ENCODE assay signal across 8 cellular contexts in genomic region chr12:66130267-66131066, GRCh38. TPM values are rescaled to one million over a fixed set of nuclear protein-coding genes. Genes with fewer than 3 reads are reported as not detected.
DNase-seq lines count a peak whose midpoint lies in the region; ATAC-seq and TF ChIP-seq lines count a peak whose summit lies in the region.

Gene LLPH (minus strand): TSS chr12:66130750. CDS start chr12:66129106, 1,644 bp downstream.

- CTCF ChIA-PET in OCI-LY7 (lab: Charles Lee; ENCODE audit: unreplicated experiment) = interaction anchor here (0.6 kb wide), 1 partner anchor 104 kb away, joined by 8 read pairs; no protein-coding TSS in a partner anchor

- peak within 1 kb of the TSS; percentile 82 for H3K4me2 ChIP-seq in OCI-LY7 (ENCODE audit: low read length)

- peak within 1 kb of the TSS; percentile 86 for H3K9ac ChIP-seq in HUES6 (ENCODE audit: low read length)

- POLR2A ChIA-PET in OCI-LY7 (lab: Charles Lee) = interaction anchor here (0.5 to 2.9 kb wide), 21 partner anchors 9 to 1908 kb away, joined by 3 to 30 read pairs (median 4); partner anchors contain the start of genes HELB, KICS2 and TMBIM4

- H3K4me3 ChIP-seq in HUES6 (ENCODE audit: low read depth, low read length) (peak within 1 kb of the TSS; percentile 81), OCI-LY7 (ENCODE audit: low read depth, low read length, poor library complexity, severe bottlenecking) (peak within 1 kb of the TSS; percentile 98), epithelial cell of proximal tubule (ENCODE audit: low read depth, low read length) (peak within 1 kb of the TSS; percentile 100)

- ATAC-seq in GM21390 (IDR thresholded peaks at IDR 0.05; ENCODE audit: unreplicated experiment) = peak; percentile 98

- H3K4me1 ChIP-seq in HUES6 (ENCODE audit: control insufficient read depth, insufficient read depth, low read length) (peaks cover 6% of the 10 kb centered on the region), OCI-LY7 (ENCODE audit: insufficient read depth, low read length, poor library complexity, severe bottlenecking) (peaks cover 29% of the 10 kb centered on the region)

- H3K79me2 ChIP-seq in OCI-LY7 (ENCODE audit: insufficient read depth, low read depth, low read length) = peaks cover 60% of the 10 kb centered on the region

- H3K9me3 ChIP-seq in HUES6 (ENCODE audit: control insufficient read depth, insufficient read depth, low read depth, low read length) (no peaks in the 10 kb centered on the region), OCI-LY7 (ENCODE audit: low read length) (no peaks in the 10 kb centered on the region)

- DNase-seq in D341Med (ENCODE audit: low spot score) (peak; percentile 95), OCI-LY7 (ENCODE audit: low spot score) (peak; percentile 95), activated T-cell treated with anti-CD3 and anti-CD28 coated beads for 24 hours (ENCODE audit: low read depth) (peak; percentile 87), epithelial cell of proximal tubule (ENCODE audit: low read depth) (peak; percentile 44), mucosa of gallbladder (ENCODE audit: low spot score) (peak; percentile 90)
- peak; percentile 86 for DNase-seq in stimulated activated CD8-positive, alpha-beta memory T cell treated with anti-CD3 and anti-CD28 coated beads, Interleukin-4, amount 100 ng/mL, for 24 hours (ENCODE audit: low read depth)

- intact Hi-C loops in OCI-LY7 (cut with micrococcal nuclease; ENCODE audit: unreplicated experiment) = loop anchor here (1.0 to 5.0 kb wide), 4 partner anchors 39 to 1137 kb away; partner anchors contain the start of genes CAND1, HELB and TMBIM4

- TSS peak; percentile 82 for BruUV-seq in OCI-LY7 (replicated peaks; lab: Mats Ljungman, UMichigan)

- H2AFZ ChIP-seq in OCI-LY7 (ENCODE audit: low read length) = peak within 1 kb of the TSS; percentile 88

- H3K27me3 ChIP-seq in HUES6 (ENCODE audit: control insufficient read depth, insufficient read depth, low read length) = no peaks in the 10 kb centered on the region

- peaks cover 7% of the 10 kb centered on the region; the same call in 1 of the 2 replicates for H4K20me1 ChIP-seq in OCI-LY7 (ENCODE audit: insufficient read depth, low read length)

- TF ChIP-seq CTCF in OCI-LY7 (conservative IDR thresholded peaks at IDR 0.05; ENCODE audit: low read length) (no peak), epithelial cell of proximal tubule (conservative IDR thresholded peaks at IDR 0.05; ENCODE audit: low read depth, low read length) (no peak)

- peaks cover 32% of the 10 kb centered on the region for H3K36me3 ChIP-seq in HUES6 (ENCODE audit: control insufficient read depth, insufficient read depth, low read length)
- H3K36me3 ChIP-seq in OCI-LY7 (ENCODE audit: insufficient read depth, low read length) = peaks cover 30% of the 10 kb centered on the region

- H3K9me2 ChIP-seq in OCI-LY7 (ENCODE audit: insufficient read depth, low read length) = no peaks in the 10 kb centered on the region

- H3K27ac ChIP-seq in HUES6 (ENCODE audit: low read depth, low read length) (peak within 1 kb of the TSS; percentile 78), OCI-LY7 (ENCODE audit: low read depth, low read length, poor library complexity, severe bottlenecking) (peak within 1 kb of the TSS; percentile 51)

RNA-seq across cellular contexts. Expression of gene LLPH, which starts in this region (rescaled TPM):
- 5.7 and 17.0 TPM in 2 replicates for total RNA-seq in OCI-LY7 (2014; rRNA removed; shearing (Covaris generic))
- total RNA-seq in OCI-LY7 (2022) (34.5 and 39.6 TPM in 2 replicates), epithelial cell of proximal tubule (12.6 and 15.9 TPM in 2 replicates), mucosa of gallbladder (16.5 TPM)

Comparison
In these comparisons a context has a peak if more than half of its experiments do, and no peak if none do; other contexts are left out.
1. Peak in every context shown above with its lines: DNase-seq, ATAC-seq, H3K4me3 ChIP-seq and H3K27ac ChIP-seq.
2. DNase-seq: peak in every context shown above with its lines; median percentile 95 in D341Med; 95 in OCI-LY7; 90 in mucosa of gallbladder; 87 in activated T-cell treated with anti-CD3 and anti-CD28 coated beads for 24 hours; 86 in stimulated activated CD8-positive, alpha-beta memory T cell treated with anti-CD3 and anti-CD28 coated beads, Interleukin-4, amount 100 ng/mL, for 24 hours; 44 in epithelial cell of proximal tubule.